In the genomic region with DNA sequence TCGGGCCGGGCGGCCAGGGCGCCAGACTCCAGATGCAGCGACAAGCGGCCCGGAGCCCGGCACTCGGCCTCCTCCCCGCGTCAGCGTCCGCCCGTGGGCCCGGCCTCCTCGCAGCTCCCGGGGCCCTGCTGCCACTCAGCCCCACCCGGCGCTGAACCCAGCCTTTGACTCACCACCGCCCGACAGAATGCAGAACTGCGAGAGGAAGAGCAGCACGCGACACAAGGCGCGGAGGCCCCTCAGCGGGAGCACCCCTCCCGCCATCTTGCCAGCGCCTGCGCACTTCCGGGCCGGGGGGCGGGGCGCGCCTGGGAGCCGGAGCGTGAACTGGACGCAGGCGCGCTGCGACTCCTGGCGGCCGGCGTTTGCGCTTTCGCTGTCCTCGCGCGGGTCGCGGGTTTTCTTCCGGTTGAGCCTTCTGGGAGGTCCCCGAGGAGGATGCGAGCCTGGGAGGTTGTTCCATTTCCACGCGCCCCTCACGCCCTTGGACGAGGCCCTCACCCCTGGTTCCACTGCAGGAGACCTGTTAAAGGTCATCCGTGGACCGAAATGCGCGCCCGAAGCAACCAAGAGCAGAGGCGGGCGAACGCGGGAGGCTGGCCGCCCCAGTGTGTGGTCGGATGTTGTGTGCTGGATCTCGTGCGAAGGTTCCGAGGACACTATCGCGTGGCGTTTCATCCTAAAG, we compare ENCODE assay signal across 1 cellular context.
TF ChIP-seq lines count a peak whose summit lies in the region.

A gene with protein sequence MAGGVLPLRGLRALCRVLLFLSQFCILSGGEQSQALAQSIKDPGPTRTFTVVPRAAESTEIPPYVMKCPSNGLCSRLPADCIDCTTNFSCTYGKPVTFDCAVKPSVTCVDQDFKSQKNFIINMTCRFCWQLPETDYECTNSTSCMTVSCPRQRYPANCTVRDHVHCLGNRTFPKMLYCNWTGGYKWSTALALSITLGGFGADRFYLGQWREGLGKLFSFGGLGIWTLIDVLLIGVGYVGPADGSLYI (minus strand): TSS at position 284 of the 685 bp plus-strand sequence. CDS start 20 bp downstream, at position 264.

TF ChIP-seq in HEK293, 187 proteins besides CTCF, POLR2A, EP300 and RAD21 (continued from another document and continues in another):
- TF ChIP-seq, protein P1, sequence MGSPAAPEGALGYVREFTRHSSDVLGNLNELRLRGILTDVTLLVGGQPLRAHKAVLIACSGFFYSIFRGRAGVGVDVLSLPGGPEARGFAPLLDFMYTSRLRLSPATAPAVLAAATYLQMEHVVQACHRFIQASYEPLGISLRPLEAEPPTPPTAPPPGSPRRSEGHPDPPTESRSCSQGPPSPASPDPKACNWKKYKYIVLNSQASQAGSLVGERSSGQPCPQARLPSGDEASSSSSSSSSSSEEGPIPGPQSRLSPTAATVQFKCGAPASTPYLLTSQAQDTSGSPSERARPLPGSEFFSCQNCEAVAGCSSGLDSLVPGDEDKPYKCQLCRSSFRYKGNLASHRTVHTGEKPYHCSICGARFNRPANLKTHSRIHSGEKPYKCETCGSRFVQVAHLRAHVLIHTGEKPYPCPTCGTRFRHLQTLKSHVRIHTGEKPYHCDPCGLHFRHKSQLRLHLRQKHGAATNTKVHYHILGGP (tag by site-specific recombination; IDR thresholded peaks at IDR 0.05) = no peak
- TF ChIP-seq ZNF114 (tag by site-specific recombination; IDR thresholded peaks at IDR 0.05) (no peak), ZNF776 (tag by site-specific recombination; IDR thresholded peaks at IDR 0.05; ENCODE audit: borderline replicate concordance) (no peak), BCL11B (tag by site-specific recombination; IDR thresholded peaks at IDR 0.05; ENCODE audit: low read depth) (peak; percentile 33; the same call in 1 of the 2 replicates), ZNF560 (tag by site-specific recombination; IDR thresholded peaks at IDR 0.05; ENCODE audit: borderline replicate concordance) (no peak), ZNF785 (tag by site-specific recombination; IDR thresholded peaks at IDR 0.05) (no peak), ZNF354C (tag by site-specific recombination; IDR thresholded peaks at IDR 0.05; ENCODE audit: borderline replicate concordance, low read depth) (no peak), ZNF2 (tag by site-specific recombination; IDR thresholded peaks at IDR 0.05) (peak; percentile 74; the same call in 1 of the 2 replicates), MZF1 (tag by site-specific recombination; IDR thresholded peaks at IDR 0.05; ENCODE audit: borderline replicate concordance) (no peak), ZNF747 (tag by site-specific recombination; IDR thresholded peaks at IDR 0.05) (no peak), ZSCAN30 (tag by site-specific recombination; IDR thresholded peaks at IDR 0.05) (peak; percentile 78), ZNF76 (tag by site-specific recombination; IDR thresholded peaks at IDR 0.05; ENCODE audit: borderline replicate concordance, low read depth) (peak; percentile 91), KLF16 (tag by site-specific recombination; IDR thresholded peaks at IDR 0.05) (peak; percentile 83), ZNF366 (tag by site-specific recombination; conservative IDR thresholded peaks at IDR 0.05) (peak; percentile 73), ZNF274 (IDR thresholded peaks at IDR 0.05; ENCODE audit: low read length) (no peak), ZNF274 (tag by site-specific recombination; IDR thresholded peaks at IDR 0.05; ENCODE audit: borderline replicate concordance) (no peak), ZNF157 (tag by site-specific recombination; IDR thresholded peaks at IDR 0.05) (no peak), ZNF335 (tag by site-specific recombination; conservative IDR thresholded peaks at IDR 0.05) (peak; percentile 60), ZNF48 (tag by site-specific recombination; IDR thresholded peaks at IDR 0.05) (no peak), ZNF530 (tag by site-specific recombination; IDR thresholded peaks at IDR 0.05; ENCODE audit: low read depth) (no peak), ZNF174 (tag by site-specific recombination; IDR thresholded peaks at IDR 0.05) (0 out of 2 replicates have a peak, but pooled peaks have one; percentile 45), KLF7 (tag by site-specific recombination; IDR thresholded peaks at IDR 0.05; ENCODE audit: borderline replicate concordance) (no peak), ZNF658 (tag by site-specific recombination; IDR thresholded peaks at IDR 0.05) (no peak), MEIS1 (CRISPR knock-in tag; IDR thresholded peaks at IDR 0.05; ENCODE audit: borderline replicate concordance) (0 out of 2 replicates have a peak, but pooled peaks have one; percentile 33), ZNF132 (tag by site-specific recombination; IDR thresholded peaks at IDR 0.05; ENCODE audit: borderline replicate concordance) (no peak), IKZF3 (tag by site-specific recombination; IDR thresholded peaks at IDR 0.05) (no peak), ZNF558 (tag by site-specific recombination; IDR thresholded peaks at IDR 0.05) (no peak), PRDM1 (tag by site-specific recombination; IDR thresholded peaks at IDR 0.05) (0 out of 2 replicates have a peak, but pooled peaks have one; percentile 12), SALL2 (tag by site-specific recombination; IDR thresholded peaks at IDR 0.05; ENCODE audit: borderline replicate concordance) (no peak), ZNF121 (tag by site-specific recombination; IDR thresholded peaks at IDR 0.05) (peak; percentile 37; the same call in 1 of the 2 replicates), ZNF561 (tag by site-specific recombination; IDR thresholded peaks at IDR 0.05; ENCODE audit: borderline replicate concordance) (peak; percentile 98)
- TF ChIP-seq, protein P2, sequence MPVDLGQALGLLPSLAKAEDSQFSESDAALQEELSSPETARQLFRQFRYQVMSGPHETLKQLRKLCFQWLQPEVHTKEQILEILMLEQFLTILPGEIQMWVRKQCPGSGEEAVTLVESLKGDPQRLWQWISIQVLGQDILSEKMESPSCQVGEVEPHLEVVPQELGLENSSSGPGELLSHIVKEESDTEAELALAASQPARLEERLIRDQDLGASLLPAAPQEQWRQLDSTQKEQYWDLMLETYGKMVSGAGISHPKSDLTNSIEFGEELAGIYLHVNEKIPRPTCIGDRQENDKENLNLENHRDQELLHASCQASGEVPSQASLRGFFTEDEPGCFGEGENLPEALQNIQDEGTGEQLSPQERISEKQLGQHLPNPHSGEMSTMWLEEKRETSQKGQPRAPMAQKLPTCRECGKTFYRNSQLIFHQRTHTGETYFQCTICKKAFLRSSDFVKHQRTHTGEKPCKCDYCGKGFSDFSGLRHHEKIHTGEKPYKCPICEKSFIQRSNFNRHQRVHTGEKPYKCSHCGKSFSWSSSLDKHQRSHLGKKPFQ (tag by site-specific recombination; IDR thresholded peaks at IDR 0.05) = peak; percentile 30; the same call in 1 of the 2 replicates
- TF ChIP-seq, protein P3, sequence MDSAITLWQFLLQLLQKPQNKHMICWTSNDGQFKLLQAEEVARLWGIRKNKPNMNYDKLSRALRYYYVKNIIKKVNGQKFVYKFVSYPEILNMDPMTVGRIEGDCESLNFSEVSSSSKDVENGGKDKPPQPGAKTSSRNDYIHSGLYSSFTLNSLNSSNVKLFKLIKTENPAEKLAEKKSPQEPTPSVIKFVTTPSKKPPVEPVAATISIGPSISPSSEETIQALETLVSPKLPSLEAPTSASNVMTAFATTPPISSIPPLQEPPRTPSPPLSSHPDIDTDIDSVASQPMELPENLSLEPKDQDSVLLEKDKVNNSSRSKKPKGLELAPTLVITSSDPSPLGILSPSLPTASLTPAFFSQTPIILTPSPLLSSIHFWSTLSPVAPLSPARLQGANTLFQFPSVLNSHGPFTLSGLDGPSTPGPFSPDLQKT (IDR thresholded peaks at IDR 0.05; ENCODE audit: borderline replicate concordance, low read depth, low read length) = peak; percentile 90; the same call in 1 of the 2 replicates
- TF ChIP-seq, protein P4, sequence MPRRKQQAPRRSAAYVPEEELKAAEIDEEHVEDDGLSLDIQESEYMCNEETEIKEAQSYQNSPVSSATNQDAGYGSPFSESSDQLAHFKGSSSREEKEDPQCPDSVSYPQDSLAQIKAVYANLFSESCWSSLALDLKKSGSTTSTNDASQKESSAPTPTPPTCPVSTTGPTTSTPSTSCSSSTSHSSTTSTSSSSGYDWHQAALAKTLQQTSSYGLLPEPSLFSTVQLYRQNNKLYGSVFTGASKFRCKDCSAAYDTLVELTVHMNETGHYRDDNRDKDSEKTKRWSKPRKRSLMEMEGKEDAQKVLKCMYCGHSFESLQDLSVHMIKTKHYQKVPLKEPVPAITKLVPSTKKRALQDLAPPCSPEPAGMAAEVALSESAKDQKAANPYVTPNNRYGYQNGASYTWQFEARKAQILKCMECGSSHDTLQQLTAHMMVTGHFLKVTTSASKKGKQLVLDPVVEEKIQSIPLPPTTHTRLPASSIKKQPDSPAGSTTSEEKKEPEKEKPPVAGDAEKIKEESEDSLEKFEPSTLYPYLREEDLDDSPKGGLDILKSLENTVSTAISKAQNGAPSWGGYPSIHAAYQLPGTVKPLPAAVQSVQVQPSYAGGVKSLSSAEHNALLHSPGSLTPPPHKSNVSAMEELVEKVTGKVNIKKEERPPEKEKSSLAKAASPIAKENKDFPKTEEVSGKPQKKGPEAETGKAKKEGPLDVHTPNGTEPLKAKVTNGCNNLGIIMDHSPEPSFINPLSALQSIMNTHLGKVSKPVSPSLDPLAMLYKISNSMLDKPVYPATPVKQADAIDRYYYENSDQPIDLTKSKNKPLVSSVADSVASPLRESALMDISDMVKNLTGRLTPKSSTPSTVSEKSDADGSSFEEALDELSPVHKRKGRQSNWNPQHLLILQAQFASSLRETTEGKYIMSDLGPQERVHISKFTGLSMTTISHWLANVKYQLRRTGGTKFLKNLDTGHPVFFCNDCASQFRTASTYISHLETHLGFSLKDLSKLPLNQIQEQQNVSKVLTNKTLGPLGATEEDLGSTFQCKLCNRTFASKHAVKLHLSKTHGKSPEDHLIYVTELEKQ (tag by site-specific recombination; IDR thresholded peaks at IDR 0.05; ENCODE audit: borderline replicate concordance) = no peak; the same call in 1 of the 2 replicates
- TF ChIP-seq, protein P5, sequence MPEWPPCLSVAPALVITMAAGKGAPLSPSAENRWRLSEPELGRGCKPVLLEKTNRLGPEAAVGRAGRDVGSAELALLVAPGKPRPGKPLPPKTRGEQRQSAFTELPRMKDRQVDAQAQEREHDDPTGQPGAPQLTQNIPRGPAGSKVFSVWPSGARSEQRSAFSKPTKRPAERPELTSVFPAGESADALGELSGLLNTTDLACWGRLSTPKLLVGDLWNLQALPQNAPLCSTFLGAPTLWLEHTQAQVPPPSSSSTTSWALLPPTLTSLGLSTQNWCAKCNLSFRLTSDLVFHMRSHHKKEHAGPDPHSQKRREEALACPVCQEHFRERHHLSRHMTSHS (tag by site-specific recombination; IDR thresholded peaks at IDR 0.05) = no peak
- TF ChIP-seq, protein P6, sequence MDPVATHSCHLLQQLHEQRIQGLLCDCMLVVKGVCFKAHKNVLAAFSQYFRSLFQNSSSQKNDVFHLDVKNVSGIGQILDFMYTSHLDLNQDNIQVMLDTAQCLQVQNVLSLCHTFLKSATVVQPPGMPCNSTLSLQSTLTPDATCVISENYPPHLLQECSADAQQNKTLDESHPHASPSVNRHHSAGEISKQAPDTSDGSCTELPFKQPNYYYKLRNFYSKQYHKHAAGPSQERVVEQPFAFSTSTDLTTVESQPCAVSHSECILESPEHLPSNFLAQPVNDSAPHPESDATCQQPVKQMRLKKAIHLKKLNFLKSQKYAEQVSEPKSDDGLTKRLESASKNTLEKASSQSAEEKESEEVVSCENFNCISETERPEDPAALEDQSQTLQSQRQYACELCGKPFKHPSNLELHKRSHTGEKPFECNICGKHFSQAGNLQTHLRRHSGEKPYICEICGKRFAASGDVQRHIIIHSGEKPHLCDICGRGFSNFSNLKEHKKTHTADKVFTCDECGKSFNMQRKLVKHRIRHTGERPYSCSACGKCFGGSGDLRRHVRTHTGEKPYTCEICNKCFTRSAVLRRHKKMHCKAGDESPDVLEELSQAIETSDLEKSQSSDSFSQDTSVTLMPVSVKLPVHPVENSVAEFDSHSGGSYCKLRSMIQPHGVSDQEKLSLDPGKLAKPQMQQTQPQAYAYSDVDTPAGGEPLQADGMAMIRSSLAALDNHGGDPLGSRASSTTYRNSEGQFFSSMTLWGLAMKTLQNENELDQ (tag by site-specific recombination; IDR thresholded peaks at IDR 0.05; ENCODE audit: low read depth) = no peak
- TF ChIP-seq, protein P7, sequence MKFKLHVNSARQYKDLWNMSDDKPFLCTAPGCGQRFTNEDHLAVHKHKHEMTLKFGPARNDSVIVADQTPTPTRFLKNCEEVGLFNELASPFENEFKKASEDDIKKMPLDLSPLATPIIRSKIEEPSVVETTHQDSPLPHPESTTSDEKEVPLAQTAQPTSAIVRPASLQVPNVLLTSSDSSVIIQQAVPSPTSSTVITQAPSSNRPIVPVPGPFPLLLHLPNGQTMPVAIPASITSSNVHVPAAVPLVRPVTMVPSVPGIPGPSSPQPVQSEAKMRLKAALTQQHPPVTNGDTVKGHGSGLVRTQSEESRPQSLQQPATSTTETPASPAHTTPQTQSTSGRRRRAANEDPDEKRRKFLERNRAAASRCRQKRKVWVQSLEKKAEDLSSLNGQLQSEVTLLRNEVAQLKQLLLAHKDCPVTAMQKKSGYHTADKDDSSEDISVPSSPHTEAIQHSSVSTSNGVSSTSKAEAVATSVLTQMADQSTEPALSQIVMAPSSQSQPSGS (tag by site-specific recombination; IDR thresholded peaks at IDR 0.05; ENCODE audit: low read depth) = no peak
- TF ChIP-seq, protein P8, sequence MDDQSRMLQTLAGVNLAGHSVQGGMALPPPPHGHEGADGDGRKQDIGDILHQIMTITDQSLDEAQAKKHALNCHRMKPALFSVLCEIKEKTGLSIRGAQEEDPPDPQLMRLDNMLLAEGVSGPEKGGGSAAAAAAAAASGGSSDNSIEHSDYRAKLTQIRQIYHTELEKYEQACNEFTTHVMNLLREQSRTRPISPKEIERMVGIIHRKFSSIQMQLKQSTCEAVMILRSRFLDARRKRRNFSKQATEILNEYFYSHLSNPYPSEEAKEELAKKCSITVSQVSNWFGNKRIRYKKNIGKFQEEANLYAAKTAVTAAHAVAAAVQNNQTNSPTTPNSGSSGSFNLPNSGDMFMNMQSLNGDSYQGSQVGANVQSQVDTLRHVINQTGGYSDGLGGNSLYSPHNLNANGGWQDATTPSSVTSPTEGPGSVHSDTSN (CRISPR knock-in tag; IDR thresholded peaks at IDR 0.05) = peak; percentile 92; the same call in 1 of the 2 replicates
- TF ChIP-seq, protein P9, sequence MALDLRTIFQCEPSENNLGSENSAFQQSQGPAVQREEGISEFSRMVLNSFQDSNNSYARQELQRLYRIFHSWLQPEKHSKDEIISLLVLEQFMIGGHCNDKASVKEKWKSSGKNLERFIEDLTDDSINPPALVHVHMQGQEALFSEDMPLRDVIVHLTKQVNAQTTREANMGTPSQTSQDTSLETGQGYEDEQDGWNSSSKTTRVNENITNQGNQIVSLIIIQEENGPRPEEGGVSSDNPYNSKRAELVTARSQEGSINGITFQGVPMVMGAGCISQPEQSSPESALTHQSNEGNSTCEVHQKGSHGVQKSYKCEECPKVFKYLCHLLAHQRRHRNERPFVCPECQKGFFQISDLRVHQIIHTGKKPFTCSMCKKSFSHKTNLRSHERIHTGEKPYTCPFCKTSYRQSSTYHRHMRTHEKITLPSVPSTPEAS (tag by site-specific recombination; IDR thresholded peaks at IDR 0.05) = no peak
- TF ChIP-seq, protein P10, sequence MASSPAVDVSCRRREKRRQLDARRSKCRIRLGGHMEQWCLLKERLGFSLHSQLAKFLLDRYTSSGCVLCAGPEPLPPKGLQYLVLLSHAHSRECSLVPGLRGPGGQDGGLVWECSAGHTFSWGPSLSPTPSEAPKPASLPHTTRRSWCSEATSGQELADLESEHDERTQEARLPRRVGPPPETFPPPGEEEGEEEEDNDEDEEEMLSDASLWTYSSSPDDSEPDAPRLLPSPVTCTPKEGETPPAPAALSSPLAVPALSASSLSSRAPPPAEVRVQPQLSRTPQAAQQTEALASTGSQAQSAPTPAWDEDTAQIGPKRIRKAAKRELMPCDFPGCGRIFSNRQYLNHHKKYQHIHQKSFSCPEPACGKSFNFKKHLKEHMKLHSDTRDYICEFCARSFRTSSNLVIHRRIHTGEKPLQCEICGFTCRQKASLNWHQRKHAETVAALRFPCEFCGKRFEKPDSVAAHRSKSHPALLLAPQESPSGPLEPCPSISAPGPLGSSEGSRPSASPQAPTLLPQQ (tag by site-specific recombination; IDR thresholded peaks at IDR 0.05) = peak; percentile 84
